Comparison of ENCODE assay signal across 9 cellular contexts in the genomic region with DNA sequence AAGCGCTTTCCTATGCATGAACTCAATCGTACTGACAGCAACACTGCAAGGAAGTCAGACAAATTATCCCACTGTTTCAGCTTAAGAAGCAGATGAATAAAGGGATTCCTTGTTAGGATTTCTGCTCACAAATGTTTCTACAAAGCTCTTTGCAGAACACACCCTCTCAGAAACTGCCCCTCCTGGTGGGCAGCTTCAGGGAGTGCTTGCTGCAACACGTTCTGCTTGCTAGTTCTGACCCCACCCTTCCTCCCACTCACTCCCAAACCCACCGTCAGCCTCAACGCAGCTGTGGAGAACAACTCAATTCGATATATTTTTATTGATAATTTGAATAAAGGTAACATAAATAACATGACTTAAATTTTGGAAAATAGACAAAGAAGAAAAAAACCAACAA.
A peak's percentile ranks its signal among the peaks of the same experiment; 100 is the strongest.
DNase-seq lines count a peak whose midpoint lies in the region; ATAC-seq and TF ChIP-seq lines count a peak whose summit lies in the region.
"Had no signal": no experiment of that assay in that cellular context is flagged by ENCODE, and none has a peak within 500 bp of the region (broad histone marks: within the 10 kb centered on the region; RNA-seq: fewer than 3 reads in every experiment).

No MANE protein-coding gene starts in this region.

- DNase-seq in activated CD8-positive, alpha-beta memory T cell treated with anti-CD3 and anti-CD28 coated beads, Interleukin-2, amount 50 U/mL, for 24 hours (ENCODE audit: extremely low read depth) = peak; percentile 1
- no peak for DNase-seq in activated CD8-positive, alpha-beta memory T cell treated with anti-CD3 and anti-CD28 coated beads for 24 hours
- DNase-seq in NCI-H82 (lab: John Stamatoyannopoulos, UW) = peak; percentile 78
- peak; percentile 87 for DNase-seq in epithelial cell of esophagus (ENCODE audit: low read depth)
- DNase-seq in smooth muscle cell (lab: John Stamatoyannopoulos, UW; ENCODE audit: unreplicated experiment) = no peak
- DNase-seq in dedifferentiated amniotic fluid mesenchymal stem cell (ENCODE audit: extremely low spot score) = no peak
- DNase-seq: activated T-cell treated with anti-CD3 and anti-CD28 coated beads, Interleukin-2, amount 50 U/mL, for 4 hours had no signal

- no peak overlapping the region for H3K9ac ChIP-seq in smooth muscle cell (ENCODE audit: low read depth)

- H4K20me1 ChIP-seq in smooth muscle cell (ENCODE audit: low read depth) = no peaks in the 10 kb centered on the region

- peak overlapping the region; percentile 52 for H2AFZ ChIP-seq in smooth muscle cell (ENCODE audit: low read depth)

- no peaks in the 10 kb centered on the region for H3K79me2 ChIP-seq in smooth muscle cell (ENCODE audit: low read depth)

- H3K4me2 ChIP-seq in smooth muscle cell = no peak overlapping the region

- no peaks in the 10 kb centered on the region for H3K36me3 ChIP-seq in smooth muscle cell (ENCODE audit: low read depth)

- H3F3A ChIP-seq in smooth muscle cell (ENCODE audit: low read depth) = no peaks in the 10 kb centered on the region

- ATAC-seq in GM18520 (IDR thresholded peaks at IDR 0.05; ENCODE audit: unreplicated experiment) = no peak
- no peak for ATAC-seq in HG03135 (IDR thresholded peaks at IDR 0.05; ENCODE audit: unreplicated experiment)
- ATAC-seq: activated T-cell treated with anti-CD3 and anti-CD28 coated beads, Interleukin-2, amount 50 U/mL, for 4 hours had no signal

- H3K9me3 ChIP-seq in smooth muscle cell (replicated peaks; ENCODE audit: low read depth) = no peaks in the 10 kb centered on the region

- H3K27ac ChIP-seq in smooth muscle cell (ENCODE audit: low read depth) = no peak overlapping the region

- H3K4me1 ChIP-seq in smooth muscle cell (ENCODE audit: low read depth) = no peaks in the 10 kb centered on the region

- 43% methylated on average over 6 of the region's 6 CpGs for WGBS in smooth muscle cell (ENCODE audit: low lambda C conversion rate)

- H3K27me3 ChIP-seq in smooth muscle cell (ENCODE audit: low read depth) = no peaks in the 10 kb centered on the region

- peak; percentile 69 for TF ChIP-seq CTCF in epithelial cell of esophagus (IDR thresholded peaks at IDR 0.05; ENCODE audit: insufficient read depth, low read depth, low read length, missing control alignments)
- TF ChIP-seq CTCF in smooth muscle cell (IDR thresholded peaks at IDR 0.05; ENCODE audit: borderline replicate concordance, insufficient read depth, poor library complexity, severe bottlenecking) = peak; percentile 56

- no peak overlapping the region for H3K4me3 ChIP-seq in epithelial cell of esophagus (ENCODE audit: low read length)
- no peak overlapping the region for H3K4me3 ChIP-seq in smooth muscle cell

Comparison
In these comparisons a context has a peak if more than half of its experiments do, and no peak if none do; other contexts are left out.
1. DNase-seq: peak in activated CD8-positive, alpha-beta memory T cell treated with anti-CD3 and anti-CD28 coated beads, Interleukin-2, amount 50 U/mL, for 24 hours (single experiment), NCI-H82 (single experiment) and epithelial cell of esophagus (single experiment); none in activated CD8-positive, alpha-beta memory T cell treated with anti-CD3 and anti-CD28 coated beads for 24 hours (single experiment), smooth muscle cell (single experiment) and dedifferentiated amniotic fluid mesenchymal stem cell (single experiment).